8 cellular contexts compared by ENCODE assay signal in genomic region chr10:7409045-7409731, GRCh38. TPM values are rescaled to one million over a fixed set of nuclear protein-coding genes. Genes with fewer than 3 reads are reported as not detected.
DNase-seq lines count a peak whose midpoint lies in the region; FAIRE-seq and TF ChIP-seq lines count a peak whose summit lies in the region.

No MANE protein-coding gene starts in this region.

- H3K9me3 Mint-ChIP-seq in HFFc6 (no peaks in the 10 kb centered on the region), astrocyte (ENCODE audit: unreplicated experiment) (no peaks in the 10 kb centered on the region)

- DNase-seq in GM13977 (ENCODE audit: low spot score) (peak; percentile 82), HFFc6 (no peak), RPMI8226 (peak; percentile 76), astrocyte (ENCODE audit: low read depth) (no peak), kidney epithelial cell (ENCODE audit: low read depth) (no peak), OCI-M2 (lab: John Stamatoyannopoulos, UW; ENCODE audit: unreplicated experiment) (no peak), NCI-H510A (lab: John Stamatoyannopoulos, UW) (no peak)
- peak; percentile 39 to 47 for DNase-seq in stimulated activated CD4-positive, alpha-beta T cell treated with anti-CD3 and anti-CD28 coated beads, Interleukin-2, amount 100 ng/mL, for 48 hours

- no peak overlapping the region for H3K27ac ChIP-seq in astrocyte (ENCODE audit: low read depth, low read length)

- H3K27me3 Mint-ChIP-seq in HFFc6 (ENCODE audit: insufficient read depth), result peaks cover 37% of the 10 kb centered on the region
- H3K27me3 Mint-ChIP-seq in astrocyte (ENCODE audit: low read depth, unreplicated experiment), result peaks cover 25% of the 10 kb centered on the region

- H3K4me3 ChIP-seq in astrocyte (ENCODE audit: insufficient read depth, low read depth, low read length) (peak overlapping the region; percentile 76), kidney epithelial cell (ENCODE audit: low read depth, low read length) (peak overlapping the region; percentile 60)

- H3K9ac ChIP-seq in astrocyte (ENCODE audit: low read length), result peak overlapping the region; percentile 77

- TF ChIP-seq CTCF in GM13977 (IDR thresholded peaks at IDR 0.05; ENCODE audit: extremely low read depth, insufficient read depth, missing control alignments) (peak; percentile 36), HFFc6 (IDR thresholded peaks at IDR 0.05) (no peak), astrocyte (IDR thresholded peaks at IDR 0.05; ENCODE audit: insufficient read depth, low read depth, low read length) (no peak), kidney epithelial cell (IDR thresholded peaks at IDR 0.05; ENCODE audit: insufficient read depth, low read length, poor library complexity, severe bottlenecking) (no peak)

- H3K79me2 ChIP-seq in astrocyte (ENCODE audit: insufficient read depth, low read length), result peaks cover 4% of the 10 kb centered on the region

- H3K27me3 ChIP-seq in astrocyte (ENCODE audit: insufficient read depth, low read length) (peaks cover 27% of the 10 kb centered on the region), kidney epithelial cell (ENCODE audit: control insufficient read depth, insufficient read depth, low read length) (peaks cover 45% of the 10 kb centered on the region)

- no peaks in the 10 kb centered on the region for H3K9me3 ChIP-seq in astrocyte (ENCODE audit: insufficient read depth, low read depth, low read length)

- H3K27ac Mint-ChIP-seq in HFFc6, result no peak overlapping the region
- H3K27ac Mint-ChIP-seq in astrocyte (ENCODE audit: unreplicated experiment), result peak overlapping the region; percentile 36

- peak overlapping the region; percentile 90 for H2AFZ ChIP-seq in astrocyte (ENCODE audit: low read depth, low read length)

- in situ Hi-C loops in GM13977 (cut with MboI; ENCODE audit: low pct_unique_long_range_greater_than_20kb, low sequenced_read_pairs, unreplicated experiment), result loop anchor here (25.0 kb wide), 1 partner anchor 747 kb away; no protein-coding TSS in a partner anchor

- FAIRE-seq in astrocyte (lab: Jason Lieb, UNC), result no peak

- no peaks in the 10 kb centered on the region for H3K36me3 Mint-ChIP-seq in HFFc6 (ENCODE audit: low read depth)
- H3K36me3 Mint-ChIP-seq in astrocyte (ENCODE audit: low read depth, unreplicated experiment), result peaks cover 2% of the 10 kb centered on the region

- H3K36me3 ChIP-seq in astrocyte (ENCODE audit: insufficient read depth, low read length), result no peaks in the 10 kb centered on the region
- H3K36me3 ChIP-seq in kidney epithelial cell (ENCODE audit: control insufficient read depth, insufficient read depth, low read length), result no peaks in the 10 kb centered on the region

- H3K4me3 Mint-ChIP-seq in HFFc6 (peak overlapping the region; percentile 73), astrocyte (ENCODE audit: unreplicated experiment) (peak overlapping the region; percentile 88)

- peaks cover 29% of the 10 kb centered on the region for H3K4me1 ChIP-seq in astrocyte (ENCODE audit: insufficient read depth, low read length)

- H4K20me1 ChIP-seq in astrocyte (ENCODE audit: insufficient read depth, low read length), result peaks cover 6% of the 10 kb centered on the region

- peak overlapping the region; percentile 97 for H3K4me2 ChIP-seq in astrocyte (ENCODE audit: low read length)

- H3K4me1 Mint-ChIP-seq in HFFc6 (ENCODE audit: low read depth) (peaks cover 18% of the 10 kb centered on the region), astrocyte (ENCODE audit: low read depth, unreplicated experiment) (peaks cover 7% of the 10 kb centered on the region)

RNA-seq across cellular contexts. Expression of gene SFMBT2, which starts 1.6 kb away (rescaled TPM):
- total RNA-seq in HFFc6 (2021; fragmentation: NEBNext Ultra II Directional; extraction: Animal tissue kit (Norgen Biotek cat#: 25700)), result under 1 TPM; 0.03 to 0.12 (median 0.06) TPM
- total RNA-seq in astrocyte (3.9 and 5.0 TPM in 2 replicates), kidney epithelial cell (3.0 and 3.1 TPM in 2 replicates)

Comparison
In these comparisons a context has a peak if more than half of its experiments do, and no peak if none do; other contexts are left out.
1. DNase-seq: peak in GM13977 (single experiment), RPMI8226 (single experiment) and stimulated activated CD4-positive, alpha-beta T cell treated with anti-CD3 and anti-CD28 coated beads, Interleukin-2, amount 100 ng/mL, for 48 hours (2 of 2); none in HFFc6 (single experiment), astrocyte (single experiment), kidney epithelial cell (single experiment), OCI-M2 (single experiment) and NCI-H510A (single experiment).